In genomic region chr17:50169121-50169764, GRCh38 we compare ENCODE assay signal across 8 cellular contexts. TPM values are rescaled to one million over a fixed set of nuclear protein-coding genes. Genes with fewer than 3 reads are reported as not detected.
DNase-seq lines count a peak whose midpoint lies in the region; ATAC-seq and TF ChIP-seq lines count a peak whose summit lies in the region.

No MANE protein-coding gene starts in this region.

- TF ChIP-seq CTCF in WI38 (IDR thresholded peaks at IDR 0.05; ENCODE audit: low read depth, low read length): peak; percentile 91
- TF ChIP-seq CTCF in colonic mucosa (IDR thresholded peaks at IDR 0.05): peak; percentile 30
- TF ChIP-seq CTCF in tibial artery (IDR thresholded peaks at IDR 0.05): peak; percentile 66 to 96

- H3K4me3 ChIP-seq in WI38 (ENCODE audit: low read depth, low read length) (no peak overlapping the region), colonic mucosa (no peak overlapping the region), mesenchymal stem cell (ENCODE audit: insufficient read depth in 1 of 2, low read depth in 1 of 2, low read length in 2 of 2) (no peak overlapping the region), tibial artery (no peak overlapping the region)

- no peak overlapping the region for H3K4me2 ChIP-seq in mesenchymal stem cell (ENCODE audit: low read length, poor library complexity, severe bottlenecking)

- H3K14ac ChIP-seq in mesenchymal stem cell (ENCODE audit: low read length in 2 of 2): peak overlapping the region in 1 of 2 experiments; percentile 12

- DNase-seq in Right ventricle myocardium inferior (ENCODE audit: missing footprints): peak; percentile 72
- no peak for DNase-seq in cardiac septum (ENCODE audit: low spot score)
- peak; percentile 75 for DNase-seq in NCI-H2227 (lab: John Stamatoyannopoulos, UW; ENCODE audit: unreplicated experiment)
- DNase-seq in colonic mucosa: no peak
- peak; percentile 84 for DNase-seq in mesenchymal stem cell
- no peak for DNase-seq in tibial artery

- H3K18ac ChIP-seq in mesenchymal stem cell (ENCODE audit: low read depth in 1 of 2, low read length in 2 of 2): no peak overlapping the region

- H3K27ac ChIP-seq in colonic mucosa (no peak overlapping the region), mesenchymal stem cell (ENCODE audit: low read length, poor library complexity, severe bottlenecking) (no peak overlapping the region), tibial artery (peak overlapping the region; percentile 98 to 99)

- 46% methylated on average over 14 of the region's 14 CpGs for WGBS in mesenchymal stem cell

- ATAC-seq in Right ventricle myocardium inferior (peak; percentile 11), HG03469 (IDR thresholded peaks at IDR 0.05; ENCODE audit: unreplicated experiment) (no peak)

- H3K4me1 ChIP-seq in colonic mucosa (no peaks in the 10 kb centered on the region), mesenchymal stem cell (ENCODE audit: control insufficient read depth, insufficient read depth, low read depth, low read length) (peaks cover 25% of the 10 kb centered on the region), tibial artery (peaks cover 0 to 68% (median 55%) of the 10 kb centered on the region in 4 donors)

- intact Hi-C loops in Right ventricle myocardium inferior (cut with DNase I) (loop anchor here (1.0 to 5.0 kb wide), 2 partner anchors 29 to 72 kb away; partner anchors contain the start of gene PDK2), cardiac septum (cut with DNase I) (loop anchor here (2.0 kb wide), 1 partner anchor 30 kb away; no protein-coding TSS in a partner anchor), colonic mucosa (cut with DNase I) (no loop called here), tibial artery (cut with DNase I; ENCODE audit: low total_unique reads) (loop anchor here (10.0 kb wide), 1 partner anchor 54 kb away; no protein-coding TSS in a partner anchor)

- no peak overlapping the region for H4K8ac ChIP-seq in mesenchymal stem cell (ENCODE audit: low read length)

- H2BK120ac ChIP-seq in mesenchymal stem cell (ENCODE audit: low read depth, low read length): no peak overlapping the region

- no peak overlapping the region for H3K23ac ChIP-seq in mesenchymal stem cell (ENCODE audit: low read length in 2 of 2)

- H2BK12ac ChIP-seq in mesenchymal stem cell (ENCODE audit: low read length in 2 of 2): peak overlapping the region in 1 of 2 experiments; percentile 51

- H3K9me3 ChIP-seq in colonic mucosa (no peaks in the 10 kb centered on the region), mesenchymal stem cell (ENCODE audit: control insufficient read depth, low read length) (no peaks in the 10 kb centered on the region), tibial artery (no peaks in the 10 kb centered on the region)

- no peak overlapping the region for H2BK5ac ChIP-seq in mesenchymal stem cell (ENCODE audit: low read depth, low read length, poor library complexity, severe bottlenecking)

- H3K36me3 ChIP-seq in colonic mucosa (no peaks in the 10 kb centered on the region), mesenchymal stem cell (ENCODE audit: control insufficient read depth in 1 of 2, insufficient read depth in 2 of 2, low read depth in 1 of 2, low read length in 2 of 2) (peaks cover 0 to 4% of the 10 kb centered on the region in 2 experiments), tibial artery (peaks cover 5 to 14% (median 7%) of the 10 kb centered on the region in 3 donors)

- H2AK5ac ChIP-seq in mesenchymal stem cell (ENCODE audit: low read length, severe bottlenecking): peak overlapping the region; percentile 20

- H2BK15ac ChIP-seq in mesenchymal stem cell (ENCODE audit: low read depth, poor library complexity, severe bottlenecking): no peak overlapping the region

- H2AFZ ChIP-seq in mesenchymal stem cell (ENCODE audit: low read depth, low read length): no peak overlapping the region

- H3K4ac ChIP-seq in mesenchymal stem cell (ENCODE audit: low read depth in 1 of 2, low read length in 2 of 2): no peak overlapping the region

- H3K9ac ChIP-seq in colonic mucosa (ENCODE audit: low read depth in 2 of 2, low read length in 2 of 2) (no peak overlapping the region), mesenchymal stem cell (ENCODE audit: low read length) (no peak overlapping the region)

- H3K27me3 ChIP-seq in colonic mucosa (no peaks in the 10 kb centered on the region), mesenchymal stem cell (ENCODE audit: control insufficient read depth in 1 of 2, insufficient read depth in 1 of 2, low read length in 2 of 2) (no peaks in the 10 kb centered on the region), tibial artery (no peaks in the 10 kb centered on the region)

- peaks cover 3% of the 10 kb centered on the region for H3K79me1 ChIP-seq in mesenchymal stem cell (replicated peaks; ENCODE audit: low read length, poor library complexity, severe bottlenecking)

- peak overlapping the region; percentile 28 for H4K91ac ChIP-seq in mesenchymal stem cell (ENCODE audit: low read length)

RNA-seq across cellular contexts. Expression of gene SGCA, which starts 3.4 kb away (rescaled TPM):
- total RNA-seq in Right ventricle myocardium inferior (151 TPM), cardiac septum (159 TPM), colonic mucosa (1 to 10 TPM in 1 of 2 donors, under 1 TPM in 1; 0.89 to 5.5 TPM)
- polyA plus RNA-seq in mesenchymal stem cell (2013, experiment 1 of 2): 0.14 TPM
- 0.08 TPM for polyA plus RNA-seq in mesenchymal stem cell (2013, experiment 2 of 2)

RNA-seq across cellular contexts. Expression of gene PPP1R9B, which starts 18.8 kb away (rescaled TPM):
- total RNA-seq in Right ventricle myocardium inferior: 38.4 TPM
- total RNA-seq in cardiac septum: 46.1 TPM
- total RNA-seq in colonic mucosa: 10 to 100 TPM; 36.6 to 43.2 TPM
- 34.9 TPM for polyA plus RNA-seq in mesenchymal stem cell (2013, experiment 1 of 2)
- 33.0 TPM for polyA plus RNA-seq in mesenchymal stem cell (2013, experiment 2 of 2)

RNA-seq across cellular contexts. Expression of gene COL1A1, which starts 32.2 kb away (rescaled TPM):
- 28.2 TPM for total RNA-seq in Right ventricle myocardium inferior
- total RNA-seq in cardiac septum: 142 TPM
- 100 to 1,000 TPM in 1 of 2 donors, 10 to 100 TPM in 1; 74.7 to 127 TPM for total RNA-seq in colonic mucosa
- polyA plus RNA-seq in mesenchymal stem cell (2013, experiment 1 of 2): 4,381 TPM
- polyA plus RNA-seq in mesenchymal stem cell (2013, experiment 2 of 2): 4,150 TPM

RNA-seq across cellular contexts. Expression of gene SAMD14, which starts 39.3 kb away (rescaled TPM):
- 1.7 TPM for total RNA-seq in Right ventricle myocardium inferior
- total RNA-seq in cardiac septum: 4.4 TPM
- 1 to 10 TPM in 1 of 2 donors, under 1 TPM in 1; 0.77 to 2.3 TPM for total RNA-seq in colonic mucosa
- 17.9 TPM for polyA plus RNA-seq in mesenchymal stem cell (2013, experiment 1 of 2)
- polyA plus RNA-seq in mesenchymal stem cell (2013, experiment 2 of 2): 17.2 TPM

Comparison
In these comparisons a context has a peak if more than half of its experiments do, and no peak if none do; other contexts are left out.
1. DNase-seq: peak in Right ventricle myocardium inferior (single experiment), NCI-H2227 (single experiment) and mesenchymal stem cell (single experiment); none in cardiac septum (single experiment), colonic mucosa (single experiment) and tibial artery (0 of 2).
2. CTCF ChIP-seq: peak in every context shown above with its lines; median percentile 91 in WI38; 81 in tibial artery; 30 in colonic mucosa.
3. H3K27ac ChIP-seq: peak in tibial artery (2 of 2); none in colonic mucosa (single experiment) and mesenchymal stem cell (single experiment).
4. RNA of gene SGCA, which starts 3.4 kb away (total RNA-seq): 159 TPM in cardiac septum (single experiment) and 151 TPM in Right ventricle myocardium inferior (single experiment); 0.89 to 5.5 TPM in colonic mucosa; every median in the first group is over 10 times any median in the second.